In genomic region chr11:14698771-14699170, GRCh38 we compare ENCODE assay signal across 1 cellular context.
TF ChIP-seq lines count a peak whose summit lies in the region.

No MANE protein-coding gene starts in this region.

TF ChIP-seq in H1, 55 proteins besides CTCF, POLR2A, EP300 and RAD21:
- TF ChIP-seq TAF7 (optimal IDR thresholded peaks at IDR 0.05; ENCODE audit: borderline replicate concordance, low read depth, low read length) (no peak), RBBP5 (IDR thresholded peaks at IDR 0.05; ENCODE audit: borderline replicate concordance, low read depth, low read length) (no peak), CBX8 (IDR thresholded peaks at IDR 0.05; ENCODE audit: borderline replicate concordance, low read depth, low read length) (no peak), CTBP2 (IDR thresholded peaks at IDR 0.05; ENCODE audit: borderline replicate concordance, insufficient read depth, insufficient read length, low read length) (no peak), PHF8 (conservative IDR thresholded peaks at IDR 0.05; ENCODE audit: low read depth, low read length) (no peak), HDAC6 (IDR thresholded peaks at IDR 0.05; ENCODE audit: low read depth, low read length) (no peak), KDM4A (IDR thresholded peaks at IDR 0.05; ENCODE audit: low read depth, low read length, severe bottlenecking) (no peak), HDAC2 (IDR thresholded peaks at IDR 0.05; ENCODE audit: borderline replicate concordance in 1 of 2, low read depth in 2 of 2, low read length in 2 of 2) (no peak), GTF2F1 (IDR thresholded peaks at IDR 0.05; ENCODE audit: borderline replicate concordance, low read depth, low read length) (no peak), SP2 (IDR thresholded peaks at IDR 0.05; ENCODE audit: low read length) (no peak), NANOG (IDR thresholded peaks at IDR 0.05; ENCODE audit: insufficient read depth, low read depth, low read length, poor library complexity, severe bottlenecking) (no peak)
